Comparison of ENCODE assay signal across 13 cellular contexts in genomic region chr5:102715405-102715804, GRCh38. TPM values are rescaled to one million over a fixed set of nuclear protein-coding genes. Genes with fewer than 3 reads are reported as not detected.
DNase-seq lines count a peak whose midpoint lies in the region; ATAC-seq, FAIRE-seq and TF ChIP-seq lines count a peak whose summit lies in the region.
"Had no signal": no experiment of that assay in that cellular context is flagged by ENCODE, and none has a peak within 500 bp of the region (broad histone marks: within the 10 kb centered on the region; RNA-seq: fewer than 3 reads in every experiment).

No MANE protein-coding gene starts in this region.

- H3K9me3 Mint-ChIP-seq in CD4-positive, alpha-beta T cell = no peaks in the 10 kb centered on the region

- no peak overlapping the region for H2AFZ ChIP-seq in osteoblast (ENCODE audit: low read length)

- H3K9me3 ChIP-seq in A549 (no peaks in the 10 kb centered on the region), osteoblast (ENCODE audit: low read depth, low read length) (no peaks in the 10 kb centered on the region)
- no peaks in the 10 kb centered on the region for H3K9me3 ChIP-seq in CD4-positive, alpha-beta T cell (ENCODE audit: control insufficient read depth, low read length)
- H3K9me3 ChIP-seq: colonic mucosa had no signal

- H3K4me1 Mint-ChIP-seq in CD4-positive, alpha-beta T cell (ENCODE audit: low read depth) = no peaks in the 10 kb centered on the region

- no peaks in the 10 kb centered on the region for H3K36me3 Mint-ChIP-seq in CD4-positive, alpha-beta T cell (ENCODE audit: low read depth)
- H3K36me3 Mint-ChIP-seq: CD14-positive monocyte had no signal

- H3K27me3 Mint-ChIP-seq in CD4-positive, alpha-beta T cell = peaks cover 4% of the 10 kb centered on the region

- TF ChIP-seq POLR2A in A549 (IDR thresholded peaks at IDR 0.05; ENCODE audit: low read length) = no peak

- POLR2A ChIA-PET in A549 (lab: Yijun Ruan, JAX) = no interaction called here
- POLR2A ChIA-PET in CD4-positive, alpha-beta T cell (lab: Charles Lee) = no interaction called here

- H3K36me3 ChIP-seq in osteoblast (ENCODE audit: insufficient read depth, low read length) = no peaks in the 10 kb centered on the region
- H3K36me3 ChIP-seq: colonic mucosa had no signal

- H3K79me2 ChIP-seq in osteoblast (ENCODE audit: insufficient read depth, low read length) = no peaks in the 10 kb centered on the region

- no peaks in the 10 kb centered on the region for H4K20me1 ChIP-seq in osteoblast (ENCODE audit: insufficient read depth, low read length)

- TF ChIP-seq EP300 in A549 (IDR thresholded peaks at IDR 0.05) = no peak

- H3K4me1 ChIP-seq in A549 = no peaks in the 10 kb centered on the region
- peaks cover 4% of the 10 kb centered on the region for H3K4me1 ChIP-seq in osteoblast (ENCODE audit: insufficient read depth, low read length)
- H3K4me1 ChIP-seq: colonic mucosa had no signal

- ATAC-seq in A549 = no peak
- ATAC-seq in CD4-positive, alpha-beta T cell (ENCODE audit: poor library complexity) = no peak

- DNase-seq in A549 (ENCODE audit: low read depth in 1 of 2, low spot score in 1 of 2) (no peak), H4 (ENCODE audit: low spot score) (peak; percentile 30), SW 1271 (lab: John Stamatoyannopoulos, UW) (peak; percentile 46 to 85), fibroblast of peridontal ligament (ENCODE audit: extremely low read depth) (peak; percentile 57), COLO829 (ENCODE audit: low spot score) (no peak), osteoblast (ENCODE audit: insufficient read length, low spot score, missing footprints) (no peak)
- DNase-seq in NK-92 treated with Interleukin-12 subunit alpha and Interleukin-12 subunit beta, amount 100 ng/mL, for 24 hours (lab: John Stamatoyannopoulos, UW) = no peak
- DNase-seq in CD4-positive, alpha-beta T cell = no peak
- DNase-seq: activated CD8-positive, alpha-beta memory T cell treated with anti-CD3 and anti-CD28 coated beads, Interleukin-2, amount 50 U/mL, for 48 hours; colonic mucosa; NCI-H1105 treated with DMSO at 0.1 percent for 48 hours had no signal

- intact Hi-C loops in CD4-positive, alpha-beta T cell (cut with DNase I, micrococcal nuclease) = no loop called here

- no peak for TF ChIP-seq RAD21 in A549 (conservative IDR thresholded peaks at IDR 0.05 in 1 of 2, IDR thresholded peaks at IDR 0.05 in 1 of 2)

- H3K4me2 ChIP-seq in A549 (no peak overlapping the region), osteoblast (ENCODE audit: insufficient read depth, low read length) (no peak overlapping the region)

- H3K4me3 ChIP-seq in A549 = no peak overlapping the region
- H3K4me3 ChIP-seq in osteoblast (ENCODE audit: insufficient read depth, low read length) = no peak overlapping the region
- H3K4me3 ChIP-seq: colonic mucosa had no signal

- H3K4me3 Mint-ChIP-seq in CD4-positive, alpha-beta T cell = no peak overlapping the region
- H3K4me3 Mint-ChIP-seq: CD14-positive monocyte had no signal

- CTCF ChIA-PET in A549 (lab: Yijun Ruan, JAX) = interaction anchor here (0.6 to 1.7 kb wide), 2 partner anchors 10 to 85 kb away, joined by 4 to 5 read pairs; no protein-coding TSS in a partner anchor
- CTCF ChIA-PET in CD4-positive, alpha-beta T cell (lab: Charles Lee) = no interaction called here

- TF ChIP-seq CTCF in A549 (IDR thresholded peaks at IDR 0.05) (no peak), osteoblast (IDR thresholded peaks at IDR 0.05; ENCODE audit: extremely low read depth, low read depth, low read length) (no peak)
- no peak for TF ChIP-seq CTCF in CD4-positive, alpha-beta T cell (IDR thresholded peaks at IDR 0.05)

- no peak for FAIRE-seq in A549 (lab: Jason Lieb, UNC)
- FAIRE-seq: GM12891 had no signal

- WGBS in A549 (ENCODE audit: missing lambda C conversion rate) = 19% methylated on average over 3 of the region's 3 CpGs

- H3K27ac ChIP-seq in A549 = no peak overlapping the region
- H3K27ac ChIP-seq in CD4-positive, alpha-beta T cell (ENCODE audit: low read depth, low read length) = no peak overlapping the region
- H3K27ac ChIP-seq in osteoblast (ENCODE audit: low read depth, low read length) = no peak overlapping the region
- H3K27ac ChIP-seq: colonic mucosa had no signal

- peaks cover 4% of the 10 kb centered on the region for H3K27me3 ChIP-seq in CD4-positive, alpha-beta T cell (ENCODE audit: control insufficient read depth, insufficient read depth, low read length)
- no peaks in the 10 kb centered on the region for H3K27me3 ChIP-seq in osteoblast (ENCODE audit: insufficient read depth, low read length)
- H3K27me3 ChIP-seq: colonic mucosa had no signal

- no peak overlapping the region for H3K27ac Mint-ChIP-seq in CD4-positive, alpha-beta T cell
- H3K27ac Mint-ChIP-seq: CD14-positive monocyte had no signal

TF ChIP-seq in A549, 52 proteins besides CTCF, POLR2A, EP300 and RAD21:
- TF ChIP-seq ZNF302 (CRISPR knock-in tag; IDR thresholded peaks at IDR 0.05) = no peak
- no peak for TF ChIP-seq SMC3 (IDR thresholded peaks at IDR 0.05)
- no peak for TF ChIP-seq FOSL2 (IDR thresholded peaks at IDR 0.05)
- peak; percentile 73 for TF ChIP-seq FOSL2 (CRISPR knock-in tag; IDR thresholded peaks at IDR 0.05)
TF ChIP-seq in A549: peak in this region for 1.

RNA-seq across cellular contexts. Expression of gene PAM, which starts 39.7 kb away (rescaled TPM):
- polyA plus RNA-seq in A549 (2011; rRNA removed) (25.1 and 31.1 TPM in 2 replicates), A549 (2017; fragmentation: RNase III; extraction: RNeasy Plus Mini Kit Qiagen cat#74134 plus additional on column Dnase treatment) (20.5 to 21.7 TPM (median 21.5 TPM) in 3 replicates)
- polyA plus RNA-seq in A549 (2012; cell fraction: cytosol; rRNA removed) = 4.5 and 6.3 TPM in 2 replicates
- 6.6 TPM in 2 replicates for polyA plus RNA-seq in A549 (2012; cell fraction: nucleus; rRNA removed)
- polyA minus RNA-seq in A549 (2011; rRNA and poly(A)+ RNA removed) = 17.3 and 17.4 TPM in 2 replicates
- 166 and 213 TPM in 2 replicates for total RNA-seq in H4 (2014; rRNA removed; shearing (Covaris generic))
- 10 to 100 TPM; 15.1 to 16.1 TPM for total RNA-seq in CD4-positive, alpha-beta T cell
- total RNA-seq in osteoblast = 248 and 254 TPM in 2 replicates

Comparison
In these comparisons a context has a peak if more than half of its experiments do, and no peak if none do; other contexts are left out.
1. DNase-seq: peak in H4 (single experiment), SW 1271 (2 of 2) and fibroblast of peridontal ligament (single experiment); none in A549 (0 of 2), NK-92 treated with Interleukin-12 subunit alpha and Interleukin-12 subunit beta, amount 100 ng/mL, for 24 hours (single experiment), CD4-positive, alpha-beta T cell (0 of 10), COLO829 (single experiment) and osteoblast (single experiment).